Comparison of ENCODE assay signal across 16 cellular contexts in the genomic region with DNA sequence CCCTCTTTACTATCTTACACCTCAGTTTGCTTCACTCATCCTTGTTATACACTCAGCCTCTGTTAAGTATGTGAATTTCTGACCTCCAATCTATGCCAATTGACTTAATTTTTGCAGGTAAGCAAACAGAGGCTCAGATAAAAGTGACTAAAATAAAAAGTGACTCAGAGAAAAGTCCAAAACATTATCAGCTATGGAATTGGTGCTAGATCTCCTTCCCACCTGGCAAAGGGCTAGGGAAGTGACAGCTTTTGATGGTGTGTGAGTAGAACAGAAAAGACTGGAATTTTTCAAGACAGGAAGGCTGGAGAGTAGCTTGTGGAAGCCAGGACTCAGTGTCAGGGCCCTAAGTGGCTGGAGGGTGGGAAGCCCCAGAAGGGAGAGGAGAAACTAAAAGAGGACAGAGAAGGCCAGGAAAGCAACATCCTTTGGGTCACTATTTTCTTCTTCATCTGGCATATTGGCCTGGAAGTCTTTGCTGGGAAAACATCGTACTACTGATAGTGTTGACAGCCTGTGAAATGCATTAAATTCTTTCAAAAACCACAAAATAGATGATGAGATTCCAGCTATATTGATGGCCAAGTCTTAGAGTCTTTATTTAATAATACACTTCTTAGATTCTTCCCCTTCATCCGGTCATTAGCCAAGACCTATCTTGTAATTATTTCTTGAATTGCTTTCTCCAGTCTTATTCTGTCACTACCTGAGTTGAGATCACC.
DNase-seq lines count a peak whose midpoint lies in the region; ATAC-seq, FAIRE-seq and TF ChIP-seq lines count a peak whose summit lies in the region.
"Had no signal": no experiment of that assay in that cellular context is flagged by ENCODE, and none has a peak within 500 bp of the region (broad histone marks: within the 10 kb centered on the region; RNA-seq: fewer than 3 reads in every experiment).

No MANE protein-coding gene starts in this region.

- H3K9ac ChIP-seq in HepG2 (ENCODE audit: insufficient read depth, low read depth, low read length) = no peak overlapping the region
- H3K9ac ChIP-seq: BLaER1 treated with 17β-estradiol and CSF1 and Interleukin-3, amounts not matched to agents 10 nM and 100 nM had no signal

- H3K27ac ChIP-seq in right lobe of liver = peak overlapping the region in 2 of 3 donors; percentile 6 to 51
- no peak overlapping the region for H3K27ac ChIP-seq in HepG2 (ENCODE audit: extremely low read length, insufficient read depth, low read length)
- H3K27ac ChIP-seq: BLaER1 treated with 17β-estradiol and CSF1 and Interleukin-3, amounts not matched to agents 10 nM and 100 nM had no signal

- in situ Hi-C loops in HepG2 (cut with HindIII; ENCODE audit: extremely low pct_ligation_motif_present, low pct_unique_long_range_greater_than_20kb) = no loop called here

- TF ChIP-seq EP300 in HepG2 (IDR thresholded peaks at IDR 0.05; ENCODE audit: low read depth in 2 of 2, low read length in 2 of 2) (no peak), HepG2 (CRISPR knock-in tag; IDR thresholded peaks at IDR 0.05; ENCODE audit: borderline replicate concordance) (no peak)

- TF ChIP-seq CTCF in right lobe of liver (IDR thresholded peaks at IDR 0.05) (no peak), HepG2 (CRISPR knock-in tag; IDR thresholded peaks at IDR 0.05) (no peak)

- DNase-seq in right lobe of liver (no peak), HepG2 (ENCODE audit: low spot score) (no peak), astrocyte of the hippocampus (ENCODE audit: low read depth, low spot score) (peak; percentile 35), sciatic nerve (ENCODE audit: low spot score) (no peak)
- no peak for DNase-seq in stimulated activated CD4-positive, alpha-beta T cell treated with anti-CD3 and anti-CD28 coated beads, Interleukin-15, amount 100 ng/mL, for 24 hours
- no peak for DNase-seq in activated T-cell treated with anti-CD3 and anti-CD28 coated beads, Interleukin-2, amount 50 U/mL, for 72 hours
- DNase-seq in activated CD4-positive, alpha-beta memory T cell treated with anti-CD3 and anti-CD28 coated beads, Interleukin-2, amount 10 ng/mL, durations not matched to agents 7 days and 5 days = no peak
- DNase-seq: 8988T; Calu3; CD8-positive, alpha-beta T cell; DMS79 treated with DMSO at 0.1 percent for 48 hours; GF-D8; GOT3; H9 had no signal

- no peaks in the 10 kb centered on the region for H3K4me1 Mint-ChIP-seq in activated T-cell treated with anti-CD3 and anti-CD28 coated beads, Interleukin-2, amount 50 U/mL, for 72 hours (ENCODE audit: low read depth)
- H3K4me1 Mint-ChIP-seq in activated CD4-positive, alpha-beta memory T cell treated with anti-CD3 and anti-CD28 coated beads, Interleukin-2, amount 10 ng/mL, durations not matched to agents 7 days and 5 days = no peaks in the 10 kb centered on the region
- H3K4me1 Mint-ChIP-seq: B cell had no signal

- H3K9me3 Mint-ChIP-seq in activated T-cell treated with anti-CD3 and anti-CD28 coated beads, Interleukin-2, amount 50 U/mL, for 72 hours = no peaks in the 10 kb centered on the region
- H3K9me3 Mint-ChIP-seq in activated CD4-positive, alpha-beta memory T cell treated with anti-CD3 and anti-CD28 coated beads, Interleukin-2, amount 10 ng/mL, durations not matched to agents 7 days and 5 days = no peaks in the 10 kb centered on the region

- no peaks in the 10 kb centered on the region for H3K9me3 ChIP-seq in right lobe of liver
- no peaks in the 10 kb centered on the region for H3K9me3 ChIP-seq in HepG2 (ENCODE audit: low read length)

- H3K36me3 Mint-ChIP-seq in activated T-cell treated with anti-CD3 and anti-CD28 coated beads, Interleukin-2, amount 50 U/mL, for 72 hours (ENCODE audit: insufficient read depth in 2 of 2) = no peaks in the 10 kb centered on the region
- no peaks in the 10 kb centered on the region for H3K36me3 Mint-ChIP-seq in activated CD4-positive, alpha-beta memory T cell treated with anti-CD3 and anti-CD28 coated beads, Interleukin-2, amount 10 ng/mL, durations not matched to agents 7 days and 5 days (ENCODE audit: low read depth)
- H3K36me3 Mint-ChIP-seq: CD8-positive, alpha-beta T cell had no signal

- intact Hi-C loops in right lobe of liver (cut with DNase I) = no loop called here
- intact Hi-C loops in HepG2 (cut with micrococcal nuclease; ENCODE audit: unreplicated experiment) = no loop called here
- intact Hi-C loops in sciatic nerve (cut with DNase I) = no loop called here

- TF ChIP-seq RAD21 in HepG2 (CRISPR knock-in tag; IDR thresholded peaks at IDR 0.05) = no peak

- no peak overlapping the region for H2AFZ ChIP-seq in HepG2 (ENCODE audit: low read length)

- WGBS in right lobe of liver (ENCODE audit: insufficient coverage, low coverage, low lambda C conversion rate, missing lambda C conversion rate) = 73% methylated on average over 2 of the region's 2 CpGs
- WGBS in HepG2 (ENCODE audit: low lambda C conversion rate) = 64% methylated on average over 2 of the region's 2 CpGs

- POLR2A ChIA-PET in HepG2 (lab: Yijun Ruan, JAX) = no interaction called here
- POLR2A ChIA-PET in activated CD4-positive, alpha-beta memory T cell treated with anti-CD3 and anti-CD28 coated beads, Interleukin-2, amount 10 ng/mL, durations not matched to agents 7 days and 5 days (lab: Charles Lee) = no interaction called here

- H3K4me1 ChIP-seq in right lobe of liver (peaks cover 0 to 52% (median 24%) of the 10 kb centered on the region in 4 donors), HepG2 (ENCODE audit: insufficient read depth, low read length) (no peaks in the 10 kb centered on the region)
- H3K4me1 ChIP-seq: BLaER1 treated with 17β-estradiol and CSF1 and Interleukin-3, amounts not matched to agents 10 nM and 100 nM had no signal

- no peak for TF ChIP-seq POLR2A in right lobe of liver (IDR thresholded peaks at IDR 0.05)
- TF ChIP-seq POLR2A in HepG2 (IDR thresholded peaks at IDR 0.05; ENCODE audit: insufficient read depth in 1 of 2, low read depth in 2 of 2, low read length in 2 of 2) = no peak

- CTCF ChIA-PET in HepG2 (lab: Yijun Ruan, JAX; ENCODE audit: low intra/inter-chr PET ratio, low total read pairs) = no interaction called here
- CTCF ChIA-PET in activated CD4-positive, alpha-beta memory T cell treated with anti-CD3 and anti-CD28 coated beads, Interleukin-2, amount 10 ng/mL, durations not matched to agents 7 days and 5 days (lab: Charles Lee) = interaction anchor here (2.8 kb wide), 1 partner anchor 8 kb away, joined by 13 read pairs; no protein-coding TSS in a partner anchor

- H3K4me3 Mint-ChIP-seq in activated T-cell treated with anti-CD3 and anti-CD28 coated beads, Interleukin-2, amount 50 U/mL, for 72 hours = no peak overlapping the region
- no peak overlapping the region for H3K4me3 Mint-ChIP-seq in activated CD4-positive, alpha-beta memory T cell treated with anti-CD3 and anti-CD28 coated beads, Interleukin-2, amount 10 ng/mL, durations not matched to agents 7 days and 5 days
- H3K4me3 Mint-ChIP-seq: B cell; CD8-positive, alpha-beta T cell; H9 had no signal

- H3K4me2 ChIP-seq in HepG2 (ENCODE audit: low read depth, low read length) = no peak overlapping the region
- H3K4me2 ChIP-seq: BLaER1 treated with 17β-estradiol and CSF1 and Interleukin-3, amounts not matched to agents 10 nM and 100 nM had no signal

- no peak overlapping the region for H3K27ac Mint-ChIP-seq in activated T-cell treated with anti-CD3 and anti-CD28 coated beads, Interleukin-2, amount 50 U/mL, for 72 hours
- H3K27ac Mint-ChIP-seq in activated CD4-positive, alpha-beta memory T cell treated with anti-CD3 and anti-CD28 coated beads, Interleukin-2, amount 10 ng/mL, durations not matched to agents 7 days and 5 days = no peak overlapping the region
- H3K27ac Mint-ChIP-seq: B cell; CD8-positive, alpha-beta T cell; H9 had no signal

- H3K79me2 ChIP-seq in HepG2 (ENCODE audit: insufficient read depth, low read length) = no peaks in the 10 kb centered on the region

- H3K36me3 ChIP-seq in right lobe of liver = no peaks in the 10 kb centered on the region
- no peaks in the 10 kb centered on the region for H3K36me3 ChIP-seq in HepG2 (replicated peaks in 1 of 2; ENCODE audit: control insufficient read depth in 1 of 2, insufficient read depth in 2 of 2, low read length in 2 of 2)
- H3K36me3 ChIP-seq: BLaER1 treated with 17β-estradiol and CSF1 and Interleukin-3, amounts not matched to agents 10 nM and 100 nM had no signal

- no TSS peak for BruUV-seq in HepG2 (replicated peaks; lab: Mats Ljungman, UMichigan)

- FAIRE-seq in HepG2 (lab: Jason Lieb, UNC) = no peak

- H3K4me3 ChIP-seq in right lobe of liver (no peak overlapping the region), HepG2 (replicated peaks in 1 of 3; ENCODE audit: insufficient read depth in 1 of 3, low read depth in 2 of 3, low read length in 3 of 3) (no peak overlapping the region)
- H3K4me3 ChIP-seq: BLaER1 treated with 17β-estradiol and CSF1 and Interleukin-3, amounts not matched to agents 10 nM and 100 nM had no signal

- ATAC-seq in right lobe of liver (peak in 1 of 4 donors; percentile 66), HepG2 (no peak), sciatic nerve (peak; percentile 27)
- ATAC-seq in activated T-cell treated with anti-CD3 and anti-CD28 coated beads, Interleukin-2, amount 50 U/mL, for 72 hours (replicated peaks in 1 of 2) = no peak
- ATAC-seq: CD8-positive, alpha-beta T cell had no signal

- no peaks in the 10 kb centered on the region for H3K27me3 Mint-ChIP-seq in activated T-cell treated with anti-CD3 and anti-CD28 coated beads, Interleukin-2, amount 50 U/mL, for 72 hours (ENCODE audit: low read depth)
- peaks cover 2% of the 10 kb centered on the region for H3K27me3 Mint-ChIP-seq in activated CD4-positive, alpha-beta memory T cell treated with anti-CD3 and anti-CD28 coated beads, Interleukin-2, amount 10 ng/mL, durations not matched to agents 7 days and 5 days
- H3K27me3 Mint-ChIP-seq: B cell had no signal

- no peaks in the 10 kb centered on the region for H4K20me1 ChIP-seq in HepG2 (ENCODE audit: insufficient read depth, low read length)
- H4K20me1 ChIP-seq: BLaER1 treated with 17β-estradiol and CSF1 and Interleukin-3, amounts not matched to agents 10 nM and 100 nM had no signal

- H3K27me3 ChIP-seq in right lobe of liver (no peaks in the 10 kb centered on the region), HepG2 (ENCODE audit: control insufficient read depth in 1 of 2, insufficient read depth in 2 of 2, low read length in 2 of 2) (no peaks in the 10 kb centered on the region)
- H3K27me3 ChIP-seq: BLaER1 treated with 17β-estradiol and CSF1 and Interleukin-3, amounts not matched to agents 10 nM and 100 nM had no signal

TF ChIP-seq in HepG2, 621 proteins besides CTCF, POLR2A, EP300 and RAD21 (continues in another document):
- no peak for TF ChIP-seq ZNF546 (CRISPR knock-in tag; conservative IDR thresholded peaks at IDR 0.05)
